In the genomic region with DNA sequence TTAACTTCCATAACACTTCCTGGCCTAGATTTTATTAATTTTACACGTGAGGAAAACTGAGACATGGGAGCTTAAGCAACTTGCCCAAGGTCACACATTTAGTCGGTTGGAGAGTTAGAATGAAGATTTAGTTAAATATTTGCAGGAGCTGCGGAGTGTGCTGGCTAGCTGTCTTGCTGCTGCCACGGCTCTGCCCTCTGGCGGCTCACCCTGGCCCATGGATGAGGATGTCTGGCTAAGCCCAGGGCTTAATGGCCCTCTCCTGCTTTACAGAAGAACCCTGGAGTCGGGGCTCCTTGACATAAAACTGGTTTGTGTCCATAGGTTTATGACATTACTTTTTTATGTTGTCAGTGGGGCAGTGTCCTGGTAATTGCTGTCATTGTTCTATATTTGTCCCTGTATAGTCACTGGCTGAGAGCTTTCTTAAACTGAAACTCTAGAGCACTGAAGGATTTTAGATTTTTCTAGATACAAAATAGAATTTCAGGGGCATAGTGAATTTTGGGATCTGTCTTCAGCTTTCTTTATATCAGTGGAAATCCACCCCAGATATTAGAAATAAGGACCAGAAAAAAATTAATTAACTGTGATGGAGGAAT, we compare ENCODE assay signal across 8 cellular contexts.
DNase-seq lines count a peak whose midpoint lies in the region; ATAC-seq and TF ChIP-seq lines count a peak whose summit lies in the region.

No MANE protein-coding gene starts in this region.

- H3K9me3 ChIP-seq in OCI-LY1 (ENCODE audit: low read length): no peaks in the 10 kb centered on the region

- no peak overlapping the region for H3K27ac Mint-ChIP-seq in CD14-positive monocyte

- no peaks in the 10 kb centered on the region for H3K9me2 ChIP-seq in OCI-LY1 (ENCODE audit: low read depth, low read length)

- no peaks in the 10 kb centered on the region for H3K4me1 ChIP-seq in OCI-LY1 (ENCODE audit: insufficient read depth, low read length, severe bottlenecking)

- no peaks in the 10 kb centered on the region for H3K79me2 ChIP-seq in OCI-LY1 (ENCODE audit: insufficient read depth, low read length)

- peak; percentile 26; the same call in 1 of the 2 replicates for TF ChIP-seq CTCF in GM12874 (IDR thresholded peaks at IDR 0.05; ENCODE audit: insufficient read depth, low read depth, low read length)
- TF ChIP-seq CTCF in OCI-LY1 (IDR thresholded peaks at IDR 0.05; ENCODE audit: low read length): peak; percentile 26
- peak in 1 of 3 donors; percentile 14 for TF ChIP-seq CTCF in omental fat pad (IDR thresholded peaks at IDR 0.05)
- no peak for TF ChIP-seq CTCF in CD14-positive monocyte (IDR thresholded peaks at IDR 0.05)

- intact Hi-C loops in CD14-positive monocyte (cut with micrococcal nuclease): no loop called here

- H3K27me3 ChIP-seq in OCI-LY1 (ENCODE audit: insufficient read depth, low read length): peaks cover 5% of the 10 kb centered on the region; the same call in 1 of the 2 replicates

- no peaks in the 10 kb centered on the region for H3K36me3 ChIP-seq in OCI-LY1 (ENCODE audit: insufficient read depth, low read length)

- peaks cover 3 to 4% (median 3%) of the 10 kb centered on the region in 3 donors for H3K27me3 Mint-ChIP-seq in CD14-positive monocyte (ENCODE audit: low read depth in 3 of 3)

- H2AFZ ChIP-seq in OCI-LY1 (ENCODE audit: low read length): no peak overlapping the region

- ATAC-seq in omental fat pad (ENCODE audit: low FRiP score) (peak; percentile 80), HG03139 (IDR thresholded peaks at IDR 0.05; ENCODE audit: unreplicated experiment) (no peak), HG02763 (IDR thresholded peaks at IDR 0.05; ENCODE audit: unreplicated experiment) (no peak)

- H4K20me1 ChIP-seq in OCI-LY1 (ENCODE audit: insufficient read depth, low read length): no peaks in the 10 kb centered on the region

- H3K4me2 ChIP-seq in OCI-LY1 (ENCODE audit: low read length): no peak overlapping the region

- H3K36me3 Mint-ChIP-seq in CD14-positive monocyte: no peaks in the 10 kb centered on the region

- DNase-seq in fibroblast of gingiva (ENCODE audit: low read depth): peak; percentile 73
- DNase-seq in omental fat pad (ENCODE audit: low spot score): no peak
- no peak for DNase-seq in CD14-positive monocyte (ENCODE audit: low spot score)
- no peak for DNase-seq in activated T-cell treated with anti-CD3 and anti-CD28 coated beads, Interleukin-2, amount 50 U/mL, for 48 hours

- H3K4me3 Mint-ChIP-seq in CD14-positive monocyte: no peak overlapping the region

- H3K4me3 ChIP-seq in OCI-LY1 (ENCODE audit: low read depth, low read length, poor library complexity, severe bottlenecking): no peak overlapping the region

- H3K9me3 Mint-ChIP-seq in CD14-positive monocyte: peaks cover 0 to 7% (median 0%) of the 10 kb centered on the region in 7 donors

- no peak overlapping the region for H3K27ac ChIP-seq in OCI-LY1 (ENCODE audit: low read depth, low read length, poor library complexity, severe bottlenecking)

- H3K4me1 Mint-ChIP-seq in CD14-positive monocyte: peaks cover 9% of the 10 kb centered on the region

- H3F3A ChIP-seq in OCI-LY1 (ENCODE audit: insufficient read depth, low read length): no peaks in the 10 kb centered on the region

- no peak overlapping the region for H3K9ac ChIP-seq in OCI-LY1 (ENCODE audit: low read length)
